ENCODE assay signal across 2 cellular contexts in genomic region chr2:31359229-31359628, GRCh38.
TF ChIP-seq lines count a peak whose summit lies in the region.

No MANE protein-coding gene starts in this region.

TF ChIP-seq in IMR-90, 13 proteins besides CTCF, POLR2A, EP300 and RAD21:
- peak; percentile 61; the same call in 1 of the 2 replicates for TF ChIP-seq CEBPB (IDR thresholded peaks at IDR 0.05; ENCODE audit: low read depth, low read length)
- no peak for TF ChIP-seq RFX5 (IDR thresholded peaks at IDR 0.05; ENCODE audit: low read depth, low read length)

TF ChIP-seq in HepG2, 621 proteins besides CTCF, POLR2A, EP300 and RAD21:
- TF ChIP-seq CEBPB (IDR thresholded peaks at IDR 0.05; ENCODE audit: borderline replicate concordance, low read depth, low read length) = peak; percentile 84
- no peak for TF ChIP-seq REPIN1 (CRISPR knock-in tag; IDR thresholded peaks at IDR 0.05; ENCODE audit: borderline replicate concordance, low read depth)
